ENCODE assay signal across 16 cellular contexts in genomic region chr12:96046543-96047137, GRCh38. TPM values are rescaled to one million over a fixed set of nuclear protein-coding genes. Genes with fewer than 3 reads are reported as not detected.
A peak's percentile ranks its signal among the peaks of the same experiment; 100 is the strongest.
DNase-seq lines count a peak whose midpoint lies in the region; ATAC-seq and TF ChIP-seq lines count a peak whose summit lies in the region.
"Had no signal": no experiment of that assay in that cellular context is flagged by ENCODE, and none has a peak within 500 bp of the region (broad histone marks: within the 10 kb centered on the region; RNA-seq: fewer than 3 reads in every experiment).

No MANE protein-coding gene starts in this region.

- H3K27ac Mint-ChIP-seq in activated naive CD4-positive, alpha-beta T cell treated with anti-CD3 and anti-CD28 coated beads for 36 hours = peak overlapping the region; percentile 84
- H3K27ac Mint-ChIP-seq in activated CD4-positive, alpha-beta memory T cell treated with anti-CD3 and anti-CD28 coated beads for 36 hours = peak overlapping the region; percentile 92

- no peaks in the 10 kb centered on the region for H3K27me3 Mint-ChIP-seq in activated naive CD4-positive, alpha-beta T cell treated with anti-CD3 and anti-CD28 coated beads for 36 hours (ENCODE audit: low read depth)
- H3K27me3 Mint-ChIP-seq in activated CD4-positive, alpha-beta memory T cell treated with anti-CD3 and anti-CD28 coated beads for 36 hours = no peaks in the 10 kb centered on the region

- TF ChIP-seq POLR2A in upper lobe of left lung (IDR thresholded peaks at IDR 0.05) = no peak

- H3K36me3 Mint-ChIP-seq in activated naive CD4-positive, alpha-beta T cell treated with anti-CD3 and anti-CD28 coated beads for 36 hours (ENCODE audit: low read depth) = no peaks in the 10 kb centered on the region
- H3K36me3 Mint-ChIP-seq in activated CD4-positive, alpha-beta memory T cell treated with anti-CD3 and anti-CD28 coated beads for 36 hours = no peaks in the 10 kb centered on the region

- no peak overlapping the region for H3K4me3 ChIP-seq in upper lobe of left lung
- no peak overlapping the region for H3K4me3 ChIP-seq in heart right ventricle
- H3K4me3 ChIP-seq: right atrium auricular region, SK-N-MC, tibial nerve had no signal

- 69 to 72% methylated on average over 3 of the region's 3 CpGs for WGBS in upper lobe of left lung, 2 donors
- WGBS in heart right ventricle, 2 donors = 91 to 92% methylated on average over 3 of the region's 3 CpGs

- TF ChIP-seq CTCF in upper lobe of left lung (IDR thresholded peaks at IDR 0.05) (no peak), heart right ventricle (IDR thresholded peaks at IDR 0.05) (no peak)

- no peak for TF ChIP-seq EP300 in upper lobe of left lung (IDR thresholded peaks at IDR 0.05)

- ATAC-seq in upper lobe of left lung (ENCODE audit: low FRiP score in 2 of 2) (no peak), heart right ventricle (no peak), GM19397 (IDR thresholded peaks at IDR 0.05; ENCODE audit: unreplicated experiment) (no peak)

- H3K27ac ChIP-seq in upper lobe of left lung (peak overlapping the region; percentile 61 to 86 (median 70)), heart right ventricle (peak overlapping the region in 1 of 10 donors; percentile 80)
- H3K27ac ChIP-seq: right atrium auricular region, SK-N-MC had no signal

- peaks cover 52% of the 10 kb centered on the region for H3K4me1 Mint-ChIP-seq in activated naive CD4-positive, alpha-beta T cell treated with anti-CD3 and anti-CD28 coated beads for 36 hours (ENCODE audit: low read depth)
- peaks cover 53% of the 10 kb centered on the region for H3K4me1 Mint-ChIP-seq in activated CD4-positive, alpha-beta memory T cell treated with anti-CD3 and anti-CD28 coated beads for 36 hours (ENCODE audit: low read depth)

- H3K4me3 Mint-ChIP-seq in activated naive CD4-positive, alpha-beta T cell treated with anti-CD3 and anti-CD28 coated beads for 36 hours = peak overlapping the region; percentile 54
- H3K4me3 Mint-ChIP-seq in activated CD4-positive, alpha-beta memory T cell treated with anti-CD3 and anti-CD28 coated beads for 36 hours = peak overlapping the region; percentile 27

- H3K27me3 ChIP-seq in upper lobe of left lung (no peaks in the 10 kb centered on the region), heart right ventricle (no peaks in the 10 kb centered on the region)
- H3K27me3 ChIP-seq: right atrium auricular region, tibial nerve had no signal

- POLR2A ChIA-PET in activated CD4-positive, alpha-beta memory T cell treated with anti-CD3 and anti-CD28 coated beads for 36 hours (lab: Charles Lee) = interaction anchor here (1.1 to 2.4 kb wide), 4 partner anchors 130 to 177 kb away, joined by 3 to 8 read pairs (median 4); no protein-coding TSS in a partner anchor

- H3K9me3 Mint-ChIP-seq in activated naive CD4-positive, alpha-beta T cell treated with anti-CD3 and anti-CD28 coated beads for 36 hours = no peaks in the 10 kb centered on the region
- H3K9me3 Mint-ChIP-seq in activated CD4-positive, alpha-beta memory T cell treated with anti-CD3 and anti-CD28 coated beads for 36 hours = no peaks in the 10 kb centered on the region

- CTCF ChIA-PET in activated naive CD4-positive, alpha-beta T cell treated with anti-CD3 and anti-CD28 coated beads for 36 hours (lab: Charles Lee) = interaction anchor here (1.0 to 1.6 kb wide), 2 partner anchors 169 to 444 kb away, joined by 3 read pairs; no protein-coding TSS in a partner anchor
- CTCF ChIA-PET in activated CD4-positive, alpha-beta memory T cell treated with anti-CD3 and anti-CD28 coated beads for 36 hours (lab: Charles Lee) = interaction anchor here (0.6 to 1.8 kb wide), 3 partner anchors 14 to 177 kb away, joined by 3 to 9 read pairs (median 5); no protein-coding TSS in a partner anchor

- no peaks in the 10 kb centered on the region for H3K9me3 ChIP-seq in upper lobe of left lung
- no peaks in the 10 kb centered on the region for H3K9me3 ChIP-seq in heart right ventricle
- H3K9me3 ChIP-seq: right atrium auricular region, tibial nerve had no signal

- intact Hi-C loops in activated naive CD4-positive, alpha-beta T cell treated with anti-CD3 and anti-CD28 coated beads for 36 hours (cut with micrococcal nuclease) = loop anchor here (1.0 to 5.0 kb wide), 16 partner anchors 11 to 944 kb away; partner anchors contain the start of gene LTA4H
- intact Hi-C loops in activated CD4-positive, alpha-beta memory T cell treated with anti-CD3 and anti-CD28 coated beads for 36 hours (cut with micrococcal nuclease) = loop anchor here (1.0 to 5.0 kb wide), 15 partner anchors 11 to 943 kb away; partner anchors contain the start of genes CFAP54 and LTA4H
- intact Hi-C loops in heart right ventricle (cut with DNase I) = no loop called here

- no peaks in the 10 kb centered on the region for H3K36me3 ChIP-seq in upper lobe of left lung
- no peaks in the 10 kb centered on the region for H3K36me3 ChIP-seq in heart right ventricle
- H3K36me3 ChIP-seq: right atrium auricular region, tibial nerve had no signal

- H3K4me1 ChIP-seq in upper lobe of left lung = peaks cover 40 to 46% (median 42%) of the 10 kb centered on the region in 4 donors
- peaks cover 0 to 67% (median 10%) of the 10 kb centered on the region in 9 donors for H3K4me1 ChIP-seq in heart right ventricle
- H3K4me1 ChIP-seq: right atrium auricular region had no signal

- DNase-seq in activated naive CD4-positive, alpha-beta T cell treated with anti-CD3 and anti-CD28 coated beads for 36 hours = no peak
- DNase-seq in activated naive CD4-positive, alpha-beta T cell (lab: John Stamatoyannopoulos, UW) = no peak
- no peak for DNase-seq in activated CD4-positive, alpha-beta memory T cell treated with anti-CD3 and anti-CD28 coated beads for 36 hours
- peak; percentile 20 for DNase-seq in left kidney (ENCODE audit: low read depth, low spot score)
- no peak for DNase-seq in upper lobe of left lung
- DNase-seq in germinal center (ENCODE audit: low spot score) = no peak
- no peak for DNase-seq in heart right ventricle
- DNase-seq: aorta, head of caudate nucleus, midbrain, NCI-H1092 treated with DMSO at 0.1 percent for 48 hours, NCI-H526 treated with DMSO at 0.1 percent for 48 hours had no signal

RNA-seq across cellular contexts. Expression of gene LTA4H, which starts 11.3 kb away (rescaled TPM):
- 100 to 1,000 TPM; 125 TPM for total RNA-seq in activated naive CD4-positive, alpha-beta T cell treated with anti-CD3 and anti-CD28 coated beads for 36 hours
- 100 to 1,000 TPM; 106 to 110 TPM for total RNA-seq in activated CD4-positive, alpha-beta memory T cell treated with anti-CD3 and anti-CD28 coated beads for 36 hours
- total RNA-seq in upper lobe of left lung (100 to 1,000 TPM; 110 to 314 (median 254) TPM), heart right ventricle (10 to 100 TPM; 31.8 to 50.6 (median 39.4) TPM)
- polyA plus RNA-seq in heart right ventricle = 10 to 100 TPM; 25.2 to 25.6 TPM

RNA-seq across cellular contexts. Expression of gene HAL, which starts 50.5 kb away (rescaled TPM):
- under 1 TPM; 0.31 to 0.32 TPM for total RNA-seq in activated naive CD4-positive, alpha-beta T cell treated with anti-CD3 and anti-CD28 coated beads for 36 hours
- under 1 TPM; 0.12 to 0.36 TPM for total RNA-seq in activated CD4-positive, alpha-beta memory T cell treated with anti-CD3 and anti-CD28 coated beads for 36 hours
- total RNA-seq in upper lobe of left lung (10 to 100 TPM in 1 of 6 donors, 1 to 10 TPM in 5; 3.0 to 11.5 (median 5.2) TPM), heart right ventricle (under 1 TPM in 6 of 10 donors, not detected in 4; 0.15 to 0.93 (median 0.43) TPM)
- under 1 TPM; 0.07 to 0.15 TPM for polyA plus RNA-seq in heart right ventricle

Comparison
In these comparisons a context has a peak if more than half of its experiments do, and no peak if none do; other contexts are left out.
1. intact Hi-C loops: an anchor here in activated naive CD4-positive, alpha-beta T cell treated with anti-CD3 and anti-CD28 coated beads for 36 hours (1.0 to 5.0 kb wide) and activated CD4-positive, alpha-beta memory T cell treated with anti-CD3 and anti-CD28 coated beads for 36 hours (1.0 to 5.0 kb wide); none called in heart right ventricle.